ENCODE assay signal across 27 cellular contexts in the genomic region with DNA sequence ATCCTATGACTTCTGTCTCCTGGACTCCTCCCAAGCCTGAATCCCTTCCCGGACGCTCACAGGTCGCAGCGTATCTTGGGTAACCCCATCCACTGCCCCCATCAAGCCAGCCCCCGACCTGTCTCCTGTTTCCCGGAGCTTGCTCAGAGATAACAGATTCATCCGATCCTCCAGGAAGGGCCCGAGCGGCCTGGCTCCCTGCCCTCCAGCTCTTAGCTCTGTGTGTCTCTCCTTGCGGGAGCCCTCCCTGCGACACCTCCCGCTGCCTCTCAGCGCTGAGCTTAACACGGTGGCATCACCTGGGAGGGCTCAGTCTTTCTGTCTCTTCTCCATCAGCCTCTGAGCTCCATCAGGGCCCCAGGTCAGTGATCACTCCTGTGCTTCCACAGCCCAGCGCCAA. TPM values are rescaled to one million over a fixed set of nuclear protein-coding genes. Genes with fewer than 3 reads are reported as not detected.
"Had no signal": no experiment of that assay in that cellular context is flagged by ENCODE, and none has a peak within 500 bp of the region (broad histone marks: within the 10 kb centered on the region; RNA-seq: fewer than 3 reads in every experiment).

No MANE protein-coding gene starts in this region.

- H3K4me1 ChIP-seq: parathyroid adenoma, psoas muscle had no signal

- H3K79me2 ChIP-seq: parathyroid adenoma had no signal

- FAIRE-seq: endometrium, frontal cortex, islet of Langerhans had no signal

- H3K9ac ChIP-seq: neural progenitor cell, parathyroid adenoma had no signal

- H3K4me2 ChIP-seq: neural progenitor cell had no signal

- H3K27ac ChIP-seq: coronary artery, dorsolateral prefrontal cortex, heart left ventricle, left ventricle myocardium inferior, neural progenitor cell, parathyroid adenoma, psoas muscle, stomach, thoracic aorta, transverse colon had no signal

- H3K36me3 ChIP-seq: heart left ventricle, left ventricle myocardium inferior, neural progenitor cell, stomach, thoracic aorta, transverse colon had no signal

- ATAC-seq: esophagus mucosa; heart left ventricle; natural killer cell treated with Interleukin-12 subunit alpha and Interleukin-12 subunit beta and Interleukin-15 and Interleukin-18, amount 100 ng/mL, for 72 hours; psoas muscle; sciatic nerve had no signal

- H3K36me3 Mint-ChIP-seq: natural killer cell treated with Interleukin-12 subunit alpha and Interleukin-12 subunit beta and Interleukin-15 and Interleukin-18, amount 100 ng/mL, for 72 hours had no signal

- H3K9me3 ChIP-seq: heart left ventricle, left ventricle myocardium inferior, psoas muscle, stomach, thoracic aorta, transverse colon had no signal

- H3K27ac Mint-ChIP-seq: natural killer cell treated with Interleukin-12 subunit alpha and Interleukin-12 subunit beta and Interleukin-15 and Interleukin-18, amount 100 ng/mL, for 72 hours; neural progenitor cell had no signal

- H3K27me3 ChIP-seq: dorsolateral prefrontal cortex had no signal

- DNase-seq: effector CD8-positive, alpha-beta T cell; hippocampal formation; left ventricle myocardium inferior; mesenchymal stem cell; midbrain; occipital lobe; psoas muscle; retina; stimulated activated CD4-positive, alpha-beta T cell treated with anti-CD3 and anti-CD28 coated beads, Interleukin-2, amount 100 ng/mL, for 24 hours; stimulated activated CD4-positive, alpha-beta T cell treated with anti-CD3 and anti-CD28 coated beads, Interleukin-4, amount 100 ng/mL, for 4 hours; stimulated activated naive CD4-positive, alpha-beta T cell; stomach; substantia nigra; transverse colon had no signal

- H3K4me3 Mint-ChIP-seq: natural killer cell treated with Interleukin-12 subunit alpha and Interleukin-12 subunit beta and Interleukin-15 and Interleukin-18, amount 100 ng/mL, for 72 hours; neural progenitor cell had no signal

- H3K4me3 ChIP-seq: coronary artery, dorsolateral prefrontal cortex, heart left ventricle, left ventricle myocardium inferior, lung, neural progenitor cell, psoas muscle, stomach, thoracic aorta, transverse colon had no signal

- H2AFZ ChIP-seq: neural progenitor cell, parathyroid adenoma had no signal

RNA-seq across cellular contexts. Expression of gene TMEM255B, which starts 4.3 kb away (rescaled TPM):
- total RNA-seq: frontal cortex had no signal
